15 cellular contexts compared by ENCODE assay signal in the genomic region with DNA sequence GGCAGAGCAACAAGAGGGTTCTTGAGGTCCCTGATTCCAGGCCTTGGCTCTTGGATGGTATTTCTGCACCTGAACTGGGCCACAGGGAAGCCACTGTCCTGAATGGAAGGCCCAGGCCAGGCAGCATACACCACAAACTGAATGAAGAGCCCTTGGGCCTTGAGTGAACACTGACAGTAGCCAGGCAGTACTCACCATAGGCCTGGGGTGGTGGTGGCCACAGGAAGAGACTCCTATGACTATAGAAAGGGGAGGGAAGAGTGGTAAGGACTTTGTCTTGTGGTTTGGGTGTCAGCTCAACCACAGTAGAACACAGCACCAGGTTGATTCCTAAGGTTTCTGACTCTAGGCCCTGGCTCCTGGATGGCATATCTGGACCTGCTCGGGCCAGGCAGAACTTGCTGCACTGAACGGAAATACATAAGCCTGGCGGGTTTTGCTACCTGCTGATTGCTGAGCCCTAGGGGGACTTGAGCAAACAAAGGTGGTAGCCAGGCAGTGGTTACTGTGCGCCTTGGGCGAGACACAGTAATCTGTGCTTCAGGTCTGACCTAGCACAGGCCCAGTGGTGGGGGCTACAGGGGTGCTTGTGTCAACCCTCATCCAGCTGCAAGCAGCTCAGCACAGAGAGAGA.
"Had no signal": no experiment of that assay in that cellular context is flagged by ENCODE, and none has a peak within 500 bp of the region (broad histone marks: within the 10 kb centered on the region; RNA-seq: fewer than 3 reads in every experiment).

No MANE protein-coding gene starts in this region.

- DNase-seq: activated CD4-positive, alpha-beta T cell treated with anti-CD3 and anti-CD28 coated beads for 4 hours; activated CD8-positive, alpha-beta memory T cell treated with anti-CD3 and anti-CD28 coated beads, Interleukin-2, amount 50 U/mL, for 4 hours; activated CD8-positive, alpha-beta T cell treated with anti-CD3 and anti-CD28 coated beads for 36 hours; activated naive CD4-positive, alpha-beta T cell; activated T-cell treated with anti-CD3 and anti-CD28 coated beads, Interleukin-2, amount 50 U/mL, for 72 hours; caudate nucleus; islet precursor cell; naive B cell; posterior cingulate gyrus; stimulated activated CD4-positive, alpha-beta T cell treated with anti-CD3 and anti-CD28 coated beads, Interleukin-2, amount 100 ng/mL, for 48 hours; T-cell; transverse colon; WERI-Rb-1 had no signal

- H3K9me3 ChIP-seq: colonic mucosa had no signal

- H3K4me3 ChIP-seq: colonic mucosa, gastroesophageal sphincter, transverse colon had no signal

- H3K4me1 ChIP-seq: colonic mucosa had no signal

- H3K36me3 ChIP-seq: colonic mucosa, gastroesophageal sphincter, WERI-Rb-1 had no signal

- H3K27ac ChIP-seq: WERI-Rb-1 had no signal

- H3K4me3 Mint-ChIP-seq: activated CD8-positive, alpha-beta T cell treated with anti-CD3 and anti-CD28 coated beads for 36 hours; activated T-cell treated with anti-CD3 and anti-CD28 coated beads, Interleukin-2, amount 50 U/mL, for 72 hours; T-cell had no signal

- H3K27me3 ChIP-seq: colonic mucosa, gastroesophageal sphincter, transverse colon had no signal

- ATAC-seq: activated CD8-positive, alpha-beta T cell treated with anti-CD3 and anti-CD28 coated beads for 36 hours; gastroesophageal sphincter; T-cell had no signal

- H3K27me3 Mint-ChIP-seq: activated CD8-positive, alpha-beta T cell treated with anti-CD3 and anti-CD28 coated beads for 36 hours; naive B cell; T-cell had no signal

- H3K27ac Mint-ChIP-seq: activated CD8-positive, alpha-beta T cell treated with anti-CD3 and anti-CD28 coated beads for 36 hours; activated T-cell treated with anti-CD3 and anti-CD28 coated beads, Interleukin-2, amount 50 U/mL, for 72 hours; T-cell had no signal
